8 cellular contexts compared by ENCODE assay signal in the genomic region with DNA sequence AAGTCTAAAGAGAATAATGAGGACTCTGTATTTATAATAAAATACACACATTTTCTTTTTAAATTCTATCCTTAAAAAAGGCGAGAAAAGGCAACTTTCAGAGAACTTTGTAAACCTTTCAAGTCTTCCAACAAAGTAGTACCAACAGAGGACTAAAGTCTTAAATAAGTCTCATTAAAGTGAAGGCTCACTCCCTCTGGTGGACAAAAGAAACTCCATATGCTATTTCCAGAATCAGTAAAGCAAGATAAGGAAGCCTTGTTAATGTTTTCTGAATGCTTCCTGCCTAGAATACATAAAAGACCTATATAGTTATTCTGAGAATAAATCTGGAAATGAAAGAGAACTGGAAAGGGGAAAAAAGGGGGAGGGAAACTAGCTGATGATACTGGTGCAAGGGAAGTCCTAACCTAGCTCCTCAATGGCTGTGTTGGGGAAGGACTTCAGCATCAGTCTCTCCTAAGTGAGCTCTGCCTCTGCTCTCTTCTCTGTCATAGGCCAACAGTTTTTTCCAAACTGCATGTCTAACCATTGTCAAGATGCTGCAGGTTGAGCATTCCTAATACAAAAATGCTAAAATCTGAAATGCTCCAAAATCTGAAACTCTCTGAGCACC. TPM values are rescaled to one million over a fixed set of nuclear protein-coding genes. Genes with fewer than 3 reads are reported as not detected.
A peak's percentile ranks its signal among the peaks of the same experiment; 100 is the strongest.
DNase-seq lines count a peak whose midpoint lies in the region; ATAC-seq and TF ChIP-seq lines count a peak whose summit lies in the region.

No MANE protein-coding gene starts in this region.

- WGBS in body of pancreas, 2 donors, result 37 to 58% methylated on average over 1 of the region's 1 CpG
- 38 to 45% methylated on average over 1 of the region's 1 CpG for WGBS in transverse colon (ENCODE audit: low coverage in 1 of 2), 2 donors

- TF ChIP-seq POLR2A in body of pancreas (IDR thresholded peaks at IDR 0.05) (no peak), transverse colon (IDR thresholded peaks at IDR 0.05) (no peak)

- DNase-seq in DMS 273 (lab: John Stamatoyannopoulos, UW; ENCODE audit: unreplicated experiment), result peak; percentile 81
- peak; percentile 89 for DNase-seq in HT-29 (ENCODE audit: low spot score)
- peak; percentile 13 for DNase-seq in NT2/D1 (ENCODE audit: low read depth, low spot score)
- DNase-seq in body of pancreas, result peak in 1 of 4 donors; percentile 54
- DNase-seq in left colon, result no peak
- no peak for DNase-seq in transverse colon

- intact Hi-C loops in body of pancreas (cut with DNase I) (no loop called here), left colon (cut with DNase I, micrococcal nuclease) (loop anchor here in 1 of 2 donors (10.0 kb wide), 1 partner anchor 191 kb away; no protein-coding TSS in a partner anchor), transverse colon (cut with DNase I; ENCODE audit: low total_unique reads) (no loop called here)

- H3K36me3 ChIP-seq in NT2/D1 (ENCODE audit: insufficient read depth, insufficient read length, low read length) (peaks cover 31% of the 10 kb centered on the region), body of pancreas (replicated peaks in 1 of 2; ENCODE audit: insufficient read depth in 1 of 2, low read depth in 2 of 2) (no peaks in the 10 kb centered on the region), transverse colon (no peaks in the 10 kb centered on the region)

- in situ Hi-C loops in transverse colon (cut with MboI; ENCODE audit: low pct_ligation_motif_present in 1 of 4, low pct_unique_long_range_greater_than_20kb in 1 of 4, low sequenced_read_pairs in 3 of 4), result loop anchor here (25.0 kb wide), 1 partner anchor 181 kb away; a partner anchor contains a TSS

- no peak for TF ChIP-seq EP300 in transverse colon (IDR thresholded peaks at IDR 0.05; ENCODE audit: low read depth)

- H3K9me3 ChIP-seq in NT2/D1 (ENCODE audit: insufficient read depth, low read length) (no peaks in the 10 kb centered on the region), body of pancreas (no peaks in the 10 kb centered on the region), transverse colon (no peaks in the 10 kb centered on the region)

- H3K4me1 ChIP-seq in NT2/D1 (ENCODE audit: insufficient read depth, insufficient read length), result no peaks in the 10 kb centered on the region
- H3K4me1 ChIP-seq in body of pancreas, result peaks cover 39% of the 10 kb centered on the region
- peaks cover 0 to 47% (median 8%) of the 10 kb centered on the region in 4 donors for H3K4me1 ChIP-seq in transverse colon

- TF ChIP-seq CTCF in body of pancreas (IDR thresholded peaks at IDR 0.05) (peak; percentile 14 to 66 (median 61)), transverse colon (IDR thresholded peaks at IDR 0.05) (peak; percentile 59 to 75 (median 65))

- H3K27me3 ChIP-seq in NT2/D1 (ENCODE audit: insufficient read depth, insufficient read length) (no peaks in the 10 kb centered on the region), body of pancreas (no peaks in the 10 kb centered on the region), transverse colon (no peaks in the 10 kb centered on the region)

- H3K27ac ChIP-seq in body of pancreas (no peak overlapping the region), transverse colon (peak overlapping the region in 2 of 4 donors; percentile 23 to 32)

- ATAC-seq in GM19328 (IDR thresholded peaks at IDR 0.05; ENCODE audit: unreplicated experiment) (peak; percentile 60), body of pancreas (no peak), left colon (peak; percentile 78), GM19351 (IDR thresholded peaks at IDR 0.05; ENCODE audit: unreplicated experiment) (no peak)

- H3K4me3 ChIP-seq in NT2/D1 (ENCODE audit: insufficient read length, low read depth) (no peak overlapping the region), body of pancreas (no peak overlapping the region), transverse colon (no peak overlapping the region)

- H3K9ac ChIP-seq in NT2/D1 (ENCODE audit: insufficient read length, low read depth), result no peak overlapping the region

RNA-seq across cellular contexts. Expression of a gene that starts 7.2 kb away (rescaled TPM):
- 50.6 and 51.4 TPM in 2 replicates for total RNA-seq in HT-29 (2014; rRNA removed; shearing (Covaris generic))
- total RNA-seq in body of pancreas (10 to 100 TPM; 10.9 to 22.8 TPM), left colon (100 to 1,000 TPM; 153 to 377 TPM), transverse colon (10 to 100 TPM; 16.9 to 51.4 (median 41.8) TPM)

Comparison
In these comparisons a context has a peak if more than half of its experiments do, and no peak if none do; other contexts are left out.
1. DNase-seq: peak in DMS 273 (single experiment), HT-29 (single experiment) and NT2/D1 (single experiment); none in left colon (0 of 2) and transverse colon (single experiment).
2. ATAC-seq: peak in GM19328 (single experiment) and left colon (single experiment); none in body of pancreas (single experiment) and GM19351 (single experiment).